ENCODE assay signal across 8 cellular contexts in the genomic region with DNA sequence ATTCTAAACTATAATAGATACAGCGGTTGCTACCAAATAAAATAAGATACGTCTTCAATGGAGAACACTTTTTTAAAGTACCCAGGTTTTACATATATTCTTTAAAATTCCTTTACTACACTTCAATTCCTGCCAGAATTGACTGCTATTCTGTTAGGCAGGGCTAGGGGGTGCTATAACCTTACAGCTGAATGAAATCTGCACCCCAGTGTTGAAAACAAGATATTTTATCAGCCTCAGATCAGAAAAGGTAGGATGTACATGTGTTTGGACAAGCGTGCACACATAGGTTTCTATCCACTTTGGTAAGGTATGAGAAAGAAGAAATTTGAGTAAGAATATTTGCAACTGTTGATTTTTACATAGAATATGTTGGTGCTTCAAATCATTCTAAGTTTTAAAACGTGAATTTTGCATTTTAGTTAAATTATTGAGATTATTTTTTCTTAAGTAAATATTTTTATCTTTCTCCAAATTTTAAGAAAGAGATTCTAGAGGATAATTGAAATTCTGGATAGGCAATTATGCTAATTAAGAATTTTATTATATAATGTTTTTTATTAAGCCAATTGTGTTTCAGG.
A peak's percentile ranks its signal among the peaks of the same experiment; 100 is the strongest.
DNase-seq lines count a peak whose midpoint lies in the region; TF ChIP-seq lines count a peak whose summit lies in the region.

No MANE protein-coding gene starts in this region.

- peak; percentile 1 for DNase-seq in stimulated activated CD4-positive, alpha-beta T cell treated with anti-CD3 and anti-CD28 coated beads, Interleukin-15, amount 100 ng/mL, for 24 hours
- DNase-seq in stimulated activated CD4-positive, alpha-beta T cell treated with anti-CD3 and anti-CD28 coated beads, Interleukin-4, amount 100 ng/mL, for 24 hours: no peak
- peak; percentile 58 for DNase-seq in HEK293T (ENCODE audit: extremely low spot score)
- DNase-seq in NCI-H1048 (lab: John Stamatoyannopoulos, UW): peak; percentile 16
- peak; percentile 49 for DNase-seq in inferior parietal cortex (ENCODE audit: extremely low spot score)
- no peak for DNase-seq in DMS79 treated with DMSO at 0.1 percent for 48 hours (lab: John Stamatoyannopoulos, UW)
- DNase-seq in middle frontal gyrus (ENCODE audit: extremely low spot score, low spot score): no peak

- peak; percentile 96 for TF ChIP-seq CTCF in VCaP (conservative IDR thresholded peaks at IDR 0.05)

- POLR2A ChIA-PET in HEK293T (lab: Yijun Ruan, JAX): no interaction called here

- CTCF ChIA-PET in HEK293T (lab: Yijun Ruan, JAX): interaction anchor here (0.6 kb wide), 1 partner anchor 713 kb away, joined by 3 read pairs; no protein-coding TSS in a partner anchor

- H3K27ac ChIP-seq in VCaP: no peak overlapping the region

TF ChIP-seq in HEK293T, 16 proteins besides CTCF, POLR2A, EP300 and RAD21:
- TF ChIP-seq NFRKB (IDR thresholded peaks at IDR 0.05) (no peak), HDGF (IDR thresholded peaks at IDR 0.05; ENCODE audit: borderline replicate concordance) (no peak), ELF4 (IDR thresholded peaks at IDR 0.05) (no peak), TARDBP (IDR thresholded peaks at IDR 0.05) (no peak), FOXK2 (IDR thresholded peaks at IDR 0.05) (no peak), CTBP1 (IDR thresholded peaks at IDR 0.05; ENCODE audit: borderline replicate concordance) (no peak), SUZ12 (IDR thresholded peaks at IDR 0.05) (no peak), LEF1 (IDR thresholded peaks at IDR 0.05; ENCODE audit: borderline replicate concordance) (no peak), L3MBTL2 (conservative IDR thresholded peaks at IDR 0.05) (no peak), ARNT (IDR thresholded peaks at IDR 0.05) (no peak)

Comparison
In these comparisons a context has a peak if more than half of its experiments do, and no peak if none do; other contexts are left out.
1. DNase-seq: peak in stimulated activated CD4-positive, alpha-beta T cell treated with anti-CD3 and anti-CD28 coated beads, Interleukin-15, amount 100 ng/mL, for 24 hours (single experiment), HEK293T (single experiment), NCI-H1048 (single experiment) and inferior parietal cortex (single experiment); none in stimulated activated CD4-positive, alpha-beta T cell treated with anti-CD3 and anti-CD28 coated beads, Interleukin-4, amount 100 ng/mL, for 24 hours (single experiment), DMS79 treated with DMSO at 0.1 percent for 48 hours (single experiment) and middle frontal gyrus (single experiment).